8 cellular contexts compared by ENCODE assay signal in genomic region chr1:23979387-23980005, GRCh38. TPM values are rescaled to one million over a fixed set of nuclear protein-coding genes. Genes with fewer than 3 reads are reported as not detected.
DNase-seq lines count a peak whose midpoint lies in the region; ATAC-seq and TF ChIP-seq lines count a peak whose summit lies in the region.

No MANE protein-coding gene starts in this region.

- TF ChIP-seq CTCF in MM.1S (IDR thresholded peaks at IDR 0.05; ENCODE audit: low read length) (no peak), nephron (IDR thresholded peaks at IDR 0.05; ENCODE audit: unreplicated experiment in 3 of 3) (no peak), GM10248 (IDR thresholded peaks at IDR 0.05; ENCODE audit: control extremely low read depth, extremely low read depth, low read depth, missing control alignments) (no peak)

- DNase-seq in CD8-positive, alpha-beta memory T cell, result no peak
- no peak for DNase-seq in MM.1S
- no peak for DNase-seq in NCI-H1694 treated with DMSO at 0.1 percent for 48 hours (lab: John Stamatoyannopoulos, UW)
- DNase-seq in GM10248 (ENCODE audit: extremely low spot score), result no peak

- peak overlapping the region; percentile 6; the same call in 1 of the 2 replicates for H2AFZ ChIP-seq in MM.1S (ENCODE audit: low read length)

- H3K9ac ChIP-seq in MM.1S (ENCODE audit: low read length) (peak overlapping the region; percentile 98), duodenal mucosa (ENCODE audit: low read depth in 1 of 2, low read length in 2 of 2) (peak overlapping the region; percentile 91 to 96)

- peaks cover 10% of the 10 kb centered on the region; the same call in 1 of the 2 replicates for H3F3A ChIP-seq in MM.1S (ENCODE audit: insufficient read depth, low read length)

- no peaks in the 10 kb centered on the region for H3K27me3 Mint-ChIP-seq in CD8-positive, alpha-beta memory T cell
- H3K27me3 Mint-ChIP-seq in nephron (ENCODE audit: low read depth), result no peaks in the 10 kb centered on the region

- no peak for ATAC-seq in HG03039 (IDR thresholded peaks at IDR 0.05; ENCODE audit: unreplicated experiment)
- no peak for ATAC-seq in HG03025 (IDR thresholded peaks at IDR 0.05; ENCODE audit: low FRiP score, unreplicated experiment)

- H3K27ac Mint-ChIP-seq in CD8-positive, alpha-beta memory T cell, result peak overlapping the region; percentile 93 to 98 (median 95)
- peak overlapping the region; percentile 98 to 99 (median 99) for H3K27ac Mint-ChIP-seq in nephron

- peaks cover 36% of the 10 kb centered on the region for H4K20me1 ChIP-seq in MM.1S (ENCODE audit: insufficient read depth, low read length)

- H3K27ac ChIP-seq in CD8-positive, alpha-beta memory T cell (ENCODE audit: low read depth, low read length), result peak overlapping the region; percentile 92
- H3K27ac ChIP-seq in MM.1S (ENCODE audit: low read length), result peak overlapping the region; percentile 84
- H3K27ac ChIP-seq in duodenal mucosa (ENCODE audit: low read depth, low read length), result peak overlapping the region; percentile 98

- H3K4me1 ChIP-seq in CD8-positive, alpha-beta memory T cell (ENCODE audit: insufficient read depth, low read length), result peaks cover 41% of the 10 kb centered on the region
- peaks cover 35% of the 10 kb centered on the region for H3K4me1 ChIP-seq in MM.1S (ENCODE audit: low read length)
- H3K4me1 ChIP-seq in duodenal mucosa (ENCODE audit: control insufficient read depth in 1 of 2, insufficient read depth in 2 of 2, low read length in 2 of 2), result peaks cover 31 to 35% of the 10 kb centered on the region in 2 donors

- H3K36me3 ChIP-seq in CD8-positive, alpha-beta memory T cell (ENCODE audit: insufficient read depth, low read length), result no peaks in the 10 kb centered on the region
- H3K36me3 ChIP-seq in MM.1S (replicated peaks; ENCODE audit: insufficient read depth, low read length) (no peaks in the 10 kb centered on the region; the same call in 1 of the 2 replicates), duodenal mucosa (ENCODE audit: control insufficient read depth in 1 of 2, insufficient read depth in 2 of 2, low read length in 2 of 2) (peaks cover 4 to 13% of the 10 kb centered on the region in 2 donors)

- no peaks in the 10 kb centered on the region for H3K27me3 ChIP-seq in CD8-positive, alpha-beta memory T cell (ENCODE audit: insufficient read depth, low read length, poor library complexity, severe bottlenecking)
- H3K27me3 ChIP-seq in MM.1S (replicated peaks; ENCODE audit: insufficient read depth, low read length), result no peaks in the 10 kb centered on the region
- H3K27me3 ChIP-seq in duodenal mucosa (ENCODE audit: control insufficient read depth in 1 of 2, insufficient read depth in 2 of 2, low read length in 2 of 2), result no peaks in the 10 kb centered on the region

- no peaks in the 10 kb centered on the region for H3K9me3 ChIP-seq in CD8-positive, alpha-beta memory T cell (ENCODE audit: low read length)
- H3K9me3 ChIP-seq in MM.1S (replicated peaks; ENCODE audit: insufficient read depth, low read length), result no peaks in the 10 kb centered on the region
- no peaks in the 10 kb centered on the region for H3K9me3 ChIP-seq in duodenal mucosa (ENCODE audit: control insufficient read depth in 1 of 2, low read length in 2 of 2)

- peak overlapping the region; percentile 67 for H3K4me2 ChIP-seq in MM.1S (ENCODE audit: low read depth, low read length)

- H3K36me3 Mint-ChIP-seq in CD8-positive, alpha-beta memory T cell, result peaks cover 0 to 36% (median 5%) of the 10 kb centered on the region in 3 donors
- peaks cover 33% of the 10 kb centered on the region for H3K36me3 Mint-ChIP-seq in nephron (ENCODE audit: low read depth)

- H3K9me2 ChIP-seq in MM.1S (replicated peaks; ENCODE audit: insufficient read depth, low read length), result no peaks in the 10 kb centered on the region

- peaks cover 57% of the 10 kb centered on the region for H3K79me2 ChIP-seq in MM.1S (ENCODE audit: low read length)

- H3K9me3 Mint-ChIP-seq in CD8-positive, alpha-beta memory T cell, result no peaks in the 10 kb centered on the region
- H3K9me3 Mint-ChIP-seq in nephron, result no peaks in the 10 kb centered on the region

- POLR2A ChIA-PET in CD8-positive, alpha-beta memory T cell (lab: Charles Lee), result interaction anchor here (0.6 to 4.2 kb wide), 2 partner anchors 11 to 19 kb away, joined by 3 to 34 read pairs; partner anchors contain the start of gene PNRC2
- POLR2A ChIA-PET in GM10248 (lab: Yijun Ruan, JAX), result no interaction called here

- H3K4me1 Mint-ChIP-seq in CD8-positive, alpha-beta memory T cell, result peaks cover 57 to 62% (median 58%) of the 10 kb centered on the region in 3 donors
- peaks cover 47% of the 10 kb centered on the region for H3K4me1 Mint-ChIP-seq in nephron

- H3K4me3 ChIP-seq in CD8-positive, alpha-beta memory T cell (ENCODE audit: low read length), result peak overlapping the region; percentile 75
- H3K4me3 ChIP-seq in MM.1S (ENCODE audit: low read length) (peak overlapping the region; percentile 96), duodenal mucosa (ENCODE audit: low read depth in 1 of 2, low read length in 2 of 2) (peak overlapping the region; percentile 81 to 85)

- CTCF ChIA-PET in CD8-positive, alpha-beta memory T cell (lab: Charles Lee), result interaction anchor here (0.9 to 1.1 kb wide), 2 partner anchors 19 to 20 kb away, joined by 3 to 4 read pairs; partner anchors contain the start of gene PNRC2
- CTCF ChIA-PET in GM10248 (lab: Yijun Ruan, JAX), result interaction anchor here (1.2 kb wide), 1 partner anchor 10 kb away, joined by 3 read pairs; no protein-coding TSS in a partner anchor

- peak overlapping the region; percentile 89 to 96 (median 91) for H3K4me3 Mint-ChIP-seq in CD8-positive, alpha-beta memory T cell
- peak overlapping the region; percentile 92 to 98 (median 97) for H3K4me3 Mint-ChIP-seq in nephron

RNA-seq across cellular contexts. Expression of gene SRSF10, which starts 0.6 kb away (rescaled TPM):
- 100 to 1,000 TPM; 190 to 199 TPM for total RNA-seq in CD8-positive, alpha-beta memory T cell
- 111 TPM for polyA plus RNA-seq in CD8-positive, alpha-beta memory T cell

RNA-seq across cellular contexts. Expression of gene PNRC2, which starts 19.9 kb away (rescaled TPM):
- total RNA-seq in CD8-positive, alpha-beta memory T cell, result 100 to 1,000 TPM; 149 to 157 TPM
- 123 TPM for polyA plus RNA-seq in CD8-positive, alpha-beta memory T cell
